In genomic region chr1:225465793-225466517, GRCh38 we compare ENCODE assay signal across 16 cellular contexts. TPM values are rescaled to one million over a fixed set of nuclear protein-coding genes. Genes with fewer than 3 reads are reported as not detected.
DNase-seq lines count a peak whose midpoint lies in the region; ATAC-seq and TF ChIP-seq lines count a peak whose summit lies in the region.
"Had no signal": no experiment of that assay in that cellular context is flagged by ENCODE, and none has a peak within 500 bp of the region (broad histone marks: within the 10 kb centered on the region; RNA-seq: fewer than 3 reads in every experiment).

No MANE protein-coding gene starts in this region.

- H3K27ac ChIP-seq in esophagus muscularis mucosa (replicated peaks in 1 of 4), result peak overlapping the region in 3 of 4 donors; percentile 51 to 55 (median 51)
- no peak overlapping the region for H3K27ac ChIP-seq in effector memory CD4-positive, alpha-beta T cell (ENCODE audit: insufficient read depth, low read length, poor library complexity, severe bottlenecking)
- H3K27ac ChIP-seq: body of pancreas, parathyroid adenoma had no signal

- in situ Hi-C loops in G401 (cut with HindIII; ENCODE audit: low sequenced_read_pairs), result no loop called here

- peaks cover 52 to 74% (median 68%) of the 10 kb centered on the region in 4 donors for H3K4me1 ChIP-seq in esophagus muscularis mucosa
- peaks cover 26% of the 10 kb centered on the region for H3K4me1 ChIP-seq in effector memory CD4-positive, alpha-beta T cell (ENCODE audit: control insufficient read depth, insufficient read depth, low read length, poor library complexity, severe bottlenecking)
- H3K4me1 ChIP-seq: parathyroid adenoma had no signal

- TF ChIP-seq POLR2A in esophagus muscularis mucosa (IDR thresholded peaks at IDR 0.05; ENCODE audit: low read depth), result no peak

- TF ChIP-seq CTCF in esophagus muscularis mucosa (IDR thresholded peaks at IDR 0.05), result no peak

- no peak for TF ChIP-seq EP300 in esophagus muscularis mucosa (IDR thresholded peaks at IDR 0.05)

- ATAC-seq in T-cell (replicated peaks in 1 of 4), result no peak
- ATAC-seq in stimulated activated memory B cell treated with anti-CD40 and anti-IgM and Interleukin-4, amounts not matched to agents 10 μg/mL and 1 μg/mL and 100 μg/mL, for 72 hours, result no peak
- no peak for ATAC-seq in HG02970 (IDR thresholded peaks at IDR 0.05; ENCODE audit: low FRiP score, unreplicated experiment)
- ATAC-seq: body of pancreas had no signal

- 88% methylated on average over 20 of the region's 26 CpGs for WGBS in esophagus muscularis mucosa

- no peaks in the 10 kb centered on the region for H3K36me3 Mint-ChIP-seq in activated naive CD4-positive, alpha-beta T cell treated with anti-CD3 and anti-CD28 coated beads, Interleukin-2, amount 50 U/mL, for 24 hours
- no peaks in the 10 kb centered on the region for H3K36me3 Mint-ChIP-seq in T-cell
- H3K36me3 Mint-ChIP-seq in stimulated activated memory B cell treated with anti-CD40 and anti-IgM and Interleukin-4, amounts not matched to agents 10 μg/mL and 1 μg/mL and 100 μg/mL, for 72 hours, result no peaks in the 10 kb centered on the region

- H3K9me3 Mint-ChIP-seq in activated naive CD4-positive, alpha-beta T cell treated with anti-CD3 and anti-CD28 coated beads, Interleukin-2, amount 50 U/mL, for 24 hours, result no peaks in the 10 kb centered on the region
- no peaks in the 10 kb centered on the region for H3K9me3 Mint-ChIP-seq in T-cell
- no peaks in the 10 kb centered on the region for H3K9me3 Mint-ChIP-seq in stimulated activated memory B cell treated with anti-CD40 and anti-IgM and Interleukin-4, amounts not matched to agents 10 μg/mL and 1 μg/mL and 100 μg/mL, for 72 hours

- DNase-seq in activated naive CD4-positive, alpha-beta T cell (lab: John Stamatoyannopoulos, UW), result no peak
- DNase-seq in T-cell (no peak), esophagus muscularis mucosa (ENCODE audit: extremely low spot score) (no peak), G401 (ENCODE audit: low spot score) (no peak)
- DNase-seq in effector memory CD4-positive, alpha-beta T cell, result no peak
- DNase-seq: body of pancreas; DMS79 treated with DMSO at 0.1 percent for 48 hours; foreskin melanocyte; NCI-H1930; SIG-M5; stimulated activated CD4-positive, alpha-beta T cell treated with anti-CD3 and anti-CD28 coated beads, Interleukin-15, amount 100 ng/mL, for 24 hours had no signal

- intact Hi-C loops in esophagus muscularis mucosa (cut with DNase I), result no loop called here

- H3K27me3 ChIP-seq in esophagus muscularis mucosa, result no peaks in the 10 kb centered on the region
- H3K27me3 ChIP-seq in effector memory CD4-positive, alpha-beta T cell (replicated peaks; ENCODE audit: control insufficient read depth, insufficient read depth, low read length, poor library complexity, severe bottlenecking), result no peaks in the 10 kb centered on the region
- H3K27me3 ChIP-seq: body of pancreas, tibial nerve had no signal

- H3K9me3 ChIP-seq in esophagus muscularis mucosa, result no peaks in the 10 kb centered on the region
- H3K9me3 ChIP-seq in effector memory CD4-positive, alpha-beta T cell (ENCODE audit: control insufficient read depth, low read length), result no peaks in the 10 kb centered on the region
- H3K9me3 ChIP-seq: body of pancreas, tibial nerve had no signal

- POLR2A ChIA-PET in T-cell (lab: Charles Lee), result no interaction called here

- H3K4me3 ChIP-seq in esophagus muscularis mucosa, result no peak overlapping the region
- H3K4me3 ChIP-seq in effector memory CD4-positive, alpha-beta T cell (ENCODE audit: insufficient read depth, low read depth, low read length, poor library complexity, severe bottlenecking), result no peak overlapping the region
- H3K4me3 ChIP-seq: body of pancreas, tibial nerve had no signal

- H3K4me1 Mint-ChIP-seq in activated naive CD4-positive, alpha-beta T cell treated with anti-CD3 and anti-CD28 coated beads, Interleukin-2, amount 50 U/mL, for 24 hours, result peaks cover 57% of the 10 kb centered on the region
- peaks cover 40 to 66% (median 56%) of the 10 kb centered on the region in 3 donors for H3K4me1 Mint-ChIP-seq in T-cell
- H3K4me1 Mint-ChIP-seq in stimulated activated memory B cell treated with anti-CD40 and anti-IgM and Interleukin-4, amounts not matched to agents 10 μg/mL and 1 μg/mL and 100 μg/mL, for 72 hours, result peaks cover 53% of the 10 kb centered on the region

- CTCF ChIA-PET in T-cell (lab: Charles Lee), result no interaction called here

- no peak overlapping the region for H3K4me3 Mint-ChIP-seq in activated naive CD4-positive, alpha-beta T cell treated with anti-CD3 and anti-CD28 coated beads, Interleukin-2, amount 50 U/mL, for 24 hours
- H3K4me3 Mint-ChIP-seq in T-cell, result peak overlapping the region in 1 of 3 donors; percentile 92
- H3K4me3 Mint-ChIP-seq in stimulated activated memory B cell treated with anti-CD40 and anti-IgM and Interleukin-4, amounts not matched to agents 10 μg/mL and 1 μg/mL and 100 μg/mL, for 72 hours, result peak overlapping the region; percentile 63

- H3K36me3 ChIP-seq in esophagus muscularis mucosa, result no peaks in the 10 kb centered on the region
- no peaks in the 10 kb centered on the region for H3K36me3 ChIP-seq in effector memory CD4-positive, alpha-beta T cell (ENCODE audit: control insufficient read depth, insufficient read depth, low read length)
- H3K36me3 ChIP-seq: tibial nerve had no signal

- no peaks in the 10 kb centered on the region for H3K27me3 Mint-ChIP-seq in activated naive CD4-positive, alpha-beta T cell treated with anti-CD3 and anti-CD28 coated beads, Interleukin-2, amount 50 U/mL, for 24 hours
- no peaks in the 10 kb centered on the region for H3K27me3 Mint-ChIP-seq in T-cell
- H3K27me3 Mint-ChIP-seq in stimulated activated memory B cell treated with anti-CD40 and anti-IgM and Interleukin-4, amounts not matched to agents 10 μg/mL and 1 μg/mL and 100 μg/mL, for 72 hours, result no peaks in the 10 kb centered on the region

- peak overlapping the region; percentile 78 for H3K27ac Mint-ChIP-seq in activated naive CD4-positive, alpha-beta T cell treated with anti-CD3 and anti-CD28 coated beads, Interleukin-2, amount 50 U/mL, for 24 hours
- H3K27ac Mint-ChIP-seq in T-cell, result peak overlapping the region; percentile 76 to 90
- H3K27ac Mint-ChIP-seq in stimulated activated memory B cell treated with anti-CD40 and anti-IgM and Interleukin-4, amounts not matched to agents 10 μg/mL and 1 μg/mL and 100 μg/mL, for 72 hours, result peak overlapping the region; percentile 98

RNA-seq across cellular contexts. Expression of gene LBR, which starts 38.1 kb away (rescaled TPM):
- total RNA-seq in T-cell, result 100 to 1,000 TPM; 105 to 142 (median 118) TPM
- total RNA-seq in esophagus muscularis mucosa, result 100 to 1,000 TPM in 1 of 4 donors, 10 to 100 TPM in 3; 82.3 to 157 (median 85.1) TPM
- 31.6 and 49.1 TPM in 2 replicates for total RNA-seq in G401 (2014; rRNA removed; shearing (Covaris generic))
